In genomic region chr9:110971705-110972104, GRCh38 we compare ENCODE assay signal across 15 cellular contexts.
DNase-seq lines count a peak whose midpoint lies in the region; ATAC-seq and TF ChIP-seq lines count a peak whose summit lies in the region.
"Had no signal": no experiment of that assay in that cellular context is flagged by ENCODE, and none has a peak within 500 bp of the region (broad histone marks: within the 10 kb centered on the region; RNA-seq: fewer than 3 reads in every experiment).

No MANE protein-coding gene starts in this region.

- H3K27me3 ChIP-seq in tibial nerve, result no peaks in the 10 kb centered on the region

- no peak for TF ChIP-seq POLR2A in tibial nerve (IDR thresholded peaks at IDR 0.05)

- H3K36me3 ChIP-seq in tibial nerve, result peaks cover 0 to 34% (median 0%) of the 10 kb centered on the region in 3 donors

- 50 to 63% methylated on average over 5 of the region's 5 CpGs for WGBS in tibial nerve, 2 donors

- ATAC-seq in GM21786 (IDR thresholded peaks at IDR 0.05; ENCODE audit: unreplicated experiment), result no peak

- H3K27ac ChIP-seq in caudate nucleus (ENCODE audit: low read depth, low read length) (peak overlapping the region; percentile 42), tibial nerve (peak overlapping the region in 3 of 4 donors; percentile 7 to 72 (median 55))

- TF ChIP-seq CTCF in tibial nerve (IDR thresholded peaks at IDR 0.05) (no peak), GM20000 (IDR thresholded peaks at IDR 0.05; ENCODE audit: extremely low read depth, missing control alignments) (no peak)

- no peak for TF ChIP-seq EP300 in tibial nerve (IDR thresholded peaks at IDR 0.05)

- peak; percentile 15 for DNase-seq in HuH-7 (ENCODE audit: low spot score)
- DNase-seq in caudate nucleus (lab: John Stamatoyannopoulos, UW), result no peak
- peak; percentile 8 for DNase-seq in midbrain (lab: John Stamatoyannopoulos, UW)
- DNase-seq in tibial nerve (ENCODE audit: low spot score in 2 of 2), result no peak
- DNase-seq in GM20000 (ENCODE audit: low spot score), result no peak
- no peak for DNase-seq in ecto neural progenitor cell (ENCODE audit: low spot score)
- DNase-seq: DMS79 treated with DMSO at 0.1 percent for 48 hours, HCEC 1CT, Kasumi-1, MM.1S, NCI-H1092 treated with DMSO at 0.1 percent for 48 hours, NCI-H2081 treated with DMSO at 0.1 percent for 48 hours, NCI-H510A, SHP77 had no signal

- H3K9me3 ChIP-seq in tibial nerve, result no peaks in the 10 kb centered on the region

- peaks cover 0 to 79% (median 12%) of the 10 kb centered on the region in 4 donors for H3K4me1 ChIP-seq in tibial nerve

- no peak overlapping the region for H3K4me3 ChIP-seq in tibial nerve

Comparison
In these comparisons a context has a peak if more than half of its experiments do, and no peak if none do; other contexts are left out.
1. DNase-seq: peak in HuH-7 (single experiment) and midbrain (single experiment); none in caudate nucleus (0 of 61), tibial nerve (0 of 2), GM20000 (single experiment) and ecto neural progenitor cell (single experiment).